Comparison of ENCODE assay signal across 21 cellular contexts in the genomic region with DNA sequence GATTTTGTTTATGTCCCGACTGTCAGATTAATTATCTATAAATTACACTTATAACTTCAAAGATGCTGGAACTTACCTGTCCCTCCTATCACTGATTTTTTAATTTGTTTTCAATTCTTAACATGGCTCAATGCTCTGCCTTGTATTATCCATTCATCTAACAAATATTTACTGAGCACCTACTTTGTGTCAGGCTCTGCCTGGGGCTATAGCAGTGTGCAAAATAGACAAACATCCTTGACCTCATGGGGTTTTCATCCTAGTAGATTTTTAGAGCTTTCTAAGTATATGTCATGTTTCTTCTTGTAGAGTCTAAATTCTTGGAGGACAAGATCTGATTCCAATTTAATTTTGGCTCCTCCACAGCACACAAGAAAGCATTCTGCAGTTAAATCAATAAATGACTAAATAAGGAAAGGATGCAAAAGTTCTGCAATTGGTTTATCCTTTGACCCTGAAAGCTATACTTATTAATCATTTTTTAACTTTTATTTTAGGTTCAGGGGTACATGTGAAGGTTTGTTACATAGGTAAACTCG.
"Had no signal": no experiment of that assay in that cellular context is flagged by ENCODE, and none has a peak within 500 bp of the region (broad histone marks: within the 10 kb centered on the region; RNA-seq: fewer than 3 reads in every experiment).

No MANE protein-coding gene starts in this region.

- H3K9me3 ChIP-seq: colonic mucosa, esophagus squamous epithelium, lower lobe of right lung, right lobe of liver, stomach, transverse colon, uterus had no signal

- DNase-seq: activated naive CD4-positive, alpha-beta T cell; activated T-cell treated with anti-CD3 and anti-CD28 coated beads, Interleukin-2, amount 50 U/mL, for 1 hour; colonic mucosa; dorsolateral prefrontal cortex; effector memory CD8-positive, alpha-beta T cell; esophagus squamous epithelium; foreskin melanocyte; kidney; lower lobe of right lung; naive B cell; occipital lobe; posterior cingulate gyrus; right lobe of liver; stimulated activated CD4-positive, alpha-beta T cell treated with anti-CD3 and anti-CD28 coated beads, Interleukin-15, amount 100 ng/mL, for 24 hours; stomach; transverse colon; uterus had no signal

- H3K4me1 ChIP-seq: colonic mucosa, esophagus squamous epithelium, lower lobe of right lung, right lobe of liver, stomach, transverse colon, uterus had no signal

- H3K27ac ChIP-seq: colonic mucosa, dorsolateral prefrontal cortex, esophagus squamous epithelium, lower lobe of right lung, right lobe of liver, stomach, transverse colon, uterus had no signal

- H3K4me2 ChIP-seq: smooth muscle cell had no signal

- H3K27me3 ChIP-seq: colonic mucosa, right lobe of liver had no signal

- ATAC-seq: activated T-helper 17 cell treated with anti-CD3 and anti-CD28 coated beads, Interleukin-2, amount 50 U/mL, for 72 hours; effector memory CD8-positive, alpha-beta T cell; left lobe of liver; lower lobe of right lung; right lobe of liver; stimulated activated memory B cell treated with anti-CD40 and anti-IgM and Interleukin-4, amounts not matched to agents 10 μg/mL and 1 μg/mL and 100 μg/mL, for 72 hours had no signal

- H3K36me3 ChIP-seq: colonic mucosa, esophagus squamous epithelium, lower lobe of right lung, right lobe of liver, stomach, transverse colon, uterus had no signal

- H3K4me3 ChIP-seq: colonic mucosa, dorsolateral prefrontal cortex, esophagus squamous epithelium, lower lobe of right lung, right lobe of liver, smooth muscle cell, stomach, transverse colon, uterus had no signal
